In genomic region chr9:12816656-12817101, GRCh38 we compare ENCODE assay signal across 17 cellular contexts. TPM values are rescaled to one million over a fixed set of nuclear protein-coding genes. Genes with fewer than 3 reads are reported as not detected.
A peak's percentile ranks its signal among the peaks of the same experiment; 100 is the strongest.
DNase-seq lines count a peak whose midpoint lies in the region; ATAC-seq, FAIRE-seq and TF ChIP-seq lines count a peak whose summit lies in the region.
"Had no signal": no experiment of that assay in that cellular context is flagged by ENCODE, and none has a peak within 500 bp of the region (broad histone marks: within the 10 kb centered on the region; RNA-seq: fewer than 3 reads in every experiment).

No MANE protein-coding gene starts in this region.

- no peaks in the 10 kb centered on the region for H4K20me1 ChIP-seq in keratinocyte (ENCODE audit: control insufficient read depth, extremely low read depth, insufficient read depth, low read length)

- no peak overlapping the region for H3K4me3 ChIP-seq in Panc1 (ENCODE audit: low read depth in 2 of 2, low read length in 2 of 2)
- H3K4me3 ChIP-seq in keratinocyte (ENCODE audit: control insufficient read depth in 2 of 3, extremely low read depth in 1 of 3, insufficient read depth in 2 of 3, low read depth in 1 of 3, low read length in 3 of 3): no peak overlapping the region
- no peak overlapping the region for H3K4me3 ChIP-seq in sigmoid colon
- H3K4me3 ChIP-seq in right atrium auricular region: no peak overlapping the region
- H3K4me3 ChIP-seq in mesendoderm (ENCODE audit: low read length): no peak overlapping the region
- H3K4me3 ChIP-seq: adrenal gland, prostate gland had no signal

- no peak overlapping the region for H2AFZ ChIP-seq in keratinocyte (ENCODE audit: control insufficient read depth, low read length)

- FAIRE-seq in H54 (lab: Jason Lieb, UNC): peak; percentile 91
- peak; percentile 59 for FAIRE-seq in keratinocyte (lab: Jason Lieb, UNC)

- CTCF ChIA-PET in Panc1 (lab: Charles Lee): no interaction called here

- H2BK5ac ChIP-seq in mesendoderm (ENCODE audit: low read length): no peak overlapping the region

- TF ChIP-seq EP300 in sigmoid colon (IDR thresholded peaks at IDR 0.05): no peak

- no peak overlapping the region for H3K9ac ChIP-seq in keratinocyte (ENCODE audit: control insufficient read depth, extremely low read depth, insufficient read depth, low read length)
- no peak overlapping the region for H3K9ac ChIP-seq in mesendoderm (ENCODE audit: low read length)

- no peaks in the 10 kb centered on the region for H3K79me1 ChIP-seq in mesendoderm (ENCODE audit: low read length)

- no peak overlapping the region for H4K8ac ChIP-seq in mesendoderm (ENCODE audit: low read depth, low read length)

- H3K36me3 ChIP-seq in Panc1 (ENCODE audit: control insufficient read depth, insufficient read depth, low read length) (no peaks in the 10 kb centered on the region), keratinocyte (ENCODE audit: control insufficient read depth in 2 of 2, extremely low read depth in 1 of 2, insufficient read depth in 2 of 2, low read length in 2 of 2) (peaks cover 0 to 5% of the 10 kb centered on the region in 2 experiments), sigmoid colon (no peaks in the 10 kb centered on the region), right atrium auricular region (no peaks in the 10 kb centered on the region), mesendoderm (ENCODE audit: control insufficient read depth, insufficient read depth, low read length) (no peaks in the 10 kb centered on the region)
- H3K36me3 ChIP-seq: adrenal gland, BE2C, prostate gland had no signal

- H3K4ac ChIP-seq in mesendoderm (ENCODE audit: low read depth, low read length): no peak overlapping the region

- TF ChIP-seq CTCF in Panc1 (IDR thresholded peaks at IDR 0.05): no peak
- TF ChIP-seq CTCF in keratinocyte (optimal IDR thresholded peaks at IDR 0.05 in 1 of 3, IDR thresholded peaks at IDR 0.05 in 1 of 3, conservative IDR thresholded peaks at IDR 0.05 in 1 of 3; ENCODE audit: extremely low read depth in 1 of 3, insufficient read depth in 2 of 3, low read length in 3 of 3): no peak
- TF ChIP-seq CTCF in sigmoid colon (IDR thresholded peaks at IDR 0.05): no peak
- TF ChIP-seq CTCF in right atrium auricular region (IDR thresholded peaks at IDR 0.05): no peak

- POLR2A ChIA-PET in Panc1 (lab: Charles Lee): no interaction called here

- no peaks in the 10 kb centered on the region for H3K9me1 ChIP-seq in keratinocyte (ENCODE audit: control insufficient read depth, extremely low read depth, insufficient read depth, low read length)

- H3K56ac ChIP-seq in mesendoderm (ENCODE audit: low read length): no peak overlapping the region

- dilution Hi-C loops in keratinocyte (cut with MboI; ENCODE audit: extremely low pct_ligation_motif_present, low sequenced_read_pairs): no loop called here

- no peak overlapping the region for H3K4me2 ChIP-seq in keratinocyte (ENCODE audit: control insufficient read depth, extremely low read depth, insufficient read depth, low read depth, low read length)
- H3K4me2 ChIP-seq in mesendoderm (ENCODE audit: low read length): no peak overlapping the region

- H3K79me2 ChIP-seq in keratinocyte (ENCODE audit: control insufficient read depth, insufficient read depth, low read length) (peaks cover 4% of the 10 kb centered on the region), mesendoderm (ENCODE audit: control insufficient read depth, insufficient read depth, low read length) (no peaks in the 10 kb centered on the region)

- H3K27ac ChIP-seq in Panc1 (ENCODE audit: low read length) (peak overlapping the region; percentile 88), keratinocyte (ENCODE audit: control insufficient read depth, insufficient read depth, low read length) (peak overlapping the region; percentile 3), sigmoid colon (peak overlapping the region in 3 of 4 donors; percentile 75 to 85 (median 83)), right atrium auricular region (no peak overlapping the region), mesendoderm (ENCODE audit: low read depth, low read length) (no peak overlapping the region)
- H3K27ac ChIP-seq: adrenal gland, prostate gland had no signal

- H3K23ac ChIP-seq in mesendoderm (ENCODE audit: low read length): no peak overlapping the region

- no TSS peak for BruUV-seq in Panc1 (replicated peaks; lab: Mats Ljungman, UMichigan)

- no peak overlapping the region for H2BK15ac ChIP-seq in mesendoderm (replicated peaks; ENCODE audit: low read depth)

- in situ Hi-C loops in Panc1 (cut with HindIII; ENCODE audit: low pct_unique_long_range_greater_than_20kb, low sequenced_read_pairs): no loop called here

- H3K9me3 ChIP-seq in Panc1 (ENCODE audit: control insufficient read depth, insufficient read depth, low read depth, low read length) (no peaks in the 10 kb centered on the region), keratinocyte (ENCODE audit: control insufficient read depth, low read depth, low read length) (no peaks in the 10 kb centered on the region), sigmoid colon (no peaks in the 10 kb centered on the region), right atrium auricular region (no peaks in the 10 kb centered on the region)
- H3K9me3 ChIP-seq: adrenal gland, BE2C, prostate gland had no signal

- no peak overlapping the region for H2BK120ac ChIP-seq in mesendoderm (ENCODE audit: low read depth, low read length)

- intact Hi-C loops in Panc1 (cut with micrococcal nuclease; ENCODE audit: unreplicated experiment): loop anchor here (5.0 kb wide), 1 partner anchor 39 kb away; the partner anchor contains the start of gene LURAP1L
- intact Hi-C loops in sigmoid colon (cut with DNase I): no loop called here
- intact Hi-C loops in cardiac septum (cut with DNase I): loop anchor here (5.0 kb wide), 1 partner anchor 46 kb away; no protein-coding TSS in a partner anchor

- WGBS in sigmoid colon, 2 donors: 19 to 79% methylated on average over 3 of the region's 3 CpGs
- WGBS in mesendoderm (ENCODE audit: extremely low coverage, insufficient coverage, low lambda C conversion rate): no CpG with 5 or more reads among the region's 3 CpGs

- no peak overlapping the region for H3K18ac ChIP-seq in mesendoderm (ENCODE audit: low read length)

- peak; percentile 62 for ATAC-seq in Panc1
- ATAC-seq: activated CD8-positive, alpha-beta T cell treated with anti-CD3 and anti-CD28 coated beads, Interleukin-2, amount 10 ng/mL, durations not matched to agents 7 days and 5 days had no signal

- TF ChIP-seq POLR2A in H54 (IDR thresholded peaks at IDR 0.05; ENCODE audit: low read depth, low read length) (no peak), sigmoid colon (IDR thresholded peaks at IDR 0.05) (no peak)

- H3K27me3 ChIP-seq in Panc1 (ENCODE audit: control insufficient read depth, insufficient read depth, low read length) (no peaks in the 10 kb centered on the region), keratinocyte (ENCODE audit: control insufficient read depth, extremely low read depth, insufficient read depth, low read length) (no peaks in the 10 kb centered on the region), sigmoid colon (no peaks in the 10 kb centered on the region), right atrium auricular region (no peaks in the 10 kb centered on the region), mesendoderm (ENCODE audit: insufficient read depth, low read length, poor library complexity) (no peaks in the 10 kb centered on the region)
- H3K27me3 ChIP-seq: adrenal gland, BE2C had no signal

- peaks cover 22% of the 10 kb centered on the region for H3K4me1 ChIP-seq in Panc1 (ENCODE audit: control insufficient read depth, insufficient read depth, low read length)
- H3K4me1 ChIP-seq in keratinocyte (ENCODE audit: control insufficient read depth, extremely low read depth, insufficient read depth, low read length): peaks cover 30% of the 10 kb centered on the region
- H3K4me1 ChIP-seq in sigmoid colon: peaks cover 0 to 95% (median 74%) of the 10 kb centered on the region in 4 donors
- H3K4me1 ChIP-seq in right atrium auricular region: peaks cover 0 to 13% of the 10 kb centered on the region in 2 donors
- H3K4me1 ChIP-seq in mesendoderm (ENCODE audit: control insufficient read depth, low read depth, low read length): no peaks in the 10 kb centered on the region
- H3K4me1 ChIP-seq: prostate gland had no signal

- H4K5ac ChIP-seq in mesendoderm (ENCODE audit: low read length): no peak overlapping the region

- H2AK5ac ChIP-seq in mesendoderm (ENCODE audit: low read length): no peak overlapping the region

- DNase-seq in H54 (ENCODE audit: insufficient read length, low spot score) (no peak), Panc1 (ENCODE audit: low read depth, low spot score) (no peak), keratinocyte (ENCODE audit: low read depth, low spot score) (no peak), sigmoid colon (no peak), right atrium auricular region (ENCODE audit: low spot score) (no peak), COR-L47 (lab: John Stamatoyannopoulos, UW) (no peak), mesendoderm (no peak), cardiac septum (ENCODE audit: low spot score) (no peak)
- DNase-seq: activated CD8-positive, alpha-beta T cell treated with anti-CD3 and anti-CD28 coated beads, Interleukin-2, amount 10 ng/mL, durations not matched to agents 7 days and 5 days; adrenal gland; BE2C; DMS79 treated with DMSO at 0.1 percent for 48 hours; erythroblast; KBM-7; NCI-H1105 treated with DMSO at 0.1 percent for 48 hours; NCI-H446 had no signal

RNA-seq across cellular contexts. Expression of gene LURAP1L, which starts 41.9 kb away (rescaled TPM):
- 6.8 TPM for total RNA-seq in Panc1 (2021; ENCODE audit: unreplicated experiment)
- polyA plus RNA-seq in Panc1 (2012; ENCODE audit: insufficient read length): 4.3 TPM
- polyA plus RNA-seq in keratinocyte: 11.9 to 42.7 TPM (median 25.0 TPM) in 3 replicates
- polyA plus RNA-seq in keratinocyte (2011; ENCODE audit: low read depth): 34.2 TPM
- 17.4 and 18.7 TPM in 2 replicates for polyA plus RNA-seq in keratinocyte (2011; cell fraction: cytosol; rRNA removed)
- polyA plus RNA-seq in keratinocyte (2011; cell fraction: nucleus; rRNA removed): 52.9 and 62.6 TPM in 2 replicates
- polyA plus RNA-seq in keratinocyte (2012; ENCODE audit: low replicate concordance): 8.0 and 35.9 TPM in 2 replicates
- polyA minus RNA-seq in keratinocyte: 9.9 to 62.2 TPM (median 26.1 TPM) in 3 replicates
- polyA minus RNA-seq in keratinocyte (2011; cell fraction: cytosol; rRNA and poly(A)+ RNA removed): 20.3 TPM
- 37.4 and 60.2 TPM in 2 replicates for polyA minus RNA-seq in keratinocyte (2011; cell fraction: nucleus; rRNA and poly(A)+ RNA removed)
- 10 to 100 TPM; 17.8 to 29.3 (median 24.5) TPM for total RNA-seq in sigmoid colon
- polyA plus RNA-seq in sigmoid colon: 10 to 100 TPM; 16.2 to 38.4 (median 20.3) TPM
- 1 to 10 TPM; 2.7 to 2.8 TPM for total RNA-seq in right atrium auricular region
- polyA plus RNA-seq in mesendoderm (2013, experiment 1 of 2): 0.22 TPM
- 0.24 TPM for polyA plus RNA-seq in mesendoderm (2013, experiment 2 of 2)
- total RNA-seq in cardiac septum: 2.6 TPM
- total RNA-seq: activated CD8-positive, alpha-beta T cell treated with anti-CD3 and anti-CD28 coated beads, Interleukin-2, amount 10 ng/mL, durations not matched to agents 7 days and 5 days had no signal

Comparison
In these comparisons a context has a peak if more than half of its experiments do, and no peak if none do; other contexts are left out.
1. H3K27ac ChIP-seq: peak in Panc1 (single experiment), keratinocyte (single experiment) and sigmoid colon (3 of 4); none in right atrium auricular region (0 of 2) and mesendoderm (single experiment).